9 cellular contexts compared by ENCODE assay signal in the genomic region with DNA sequence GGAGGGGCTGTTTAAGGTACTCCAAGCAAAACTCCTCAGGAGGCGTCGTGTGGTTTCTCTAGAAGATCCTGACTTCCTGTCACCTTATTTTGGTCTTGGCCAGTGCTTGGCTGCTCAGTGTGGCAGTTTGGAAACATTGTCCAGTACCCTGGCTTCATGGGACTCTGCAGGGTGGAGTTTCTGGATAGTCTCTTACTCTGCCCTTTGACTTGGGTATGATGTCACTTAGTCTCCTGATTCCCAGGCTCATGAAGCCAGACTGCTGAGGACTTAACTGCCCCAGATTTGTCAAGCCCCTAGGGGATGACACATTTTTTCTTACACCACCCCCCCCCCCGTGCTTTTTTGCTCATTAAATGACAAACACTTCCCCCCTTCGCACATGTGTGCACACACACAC.
DNase-seq lines count a peak whose midpoint lies in the region; ATAC-seq and TF ChIP-seq lines count a peak whose summit lies in the region.
"Had no signal": no experiment of that assay in that cellular context is flagged by ENCODE, and none has a peak within 500 bp of the region (broad histone marks: within the 10 kb centered on the region; RNA-seq: fewer than 3 reads in every experiment).

No MANE protein-coding gene starts in this region.

- peaks cover 0 to 10% (median 6%) of the 10 kb centered on the region in 5 donors for H3K36me3 ChIP-seq in subcutaneous abdominal adipose tissue (ENCODE audit: control insufficient read depth in 5 of 5, insufficient read depth in 5 of 5, low read length in 5 of 5)

- H3K27me3 ChIP-seq in subcutaneous abdominal adipose tissue (ENCODE audit: control insufficient read depth in 5 of 5, insufficient read depth in 4 of 5, low read length in 5 of 5), result no peaks in the 10 kb centered on the region

- H3K4me1 ChIP-seq in subcutaneous abdominal adipose tissue (ENCODE audit: control insufficient read depth in 5 of 5, insufficient read depth in 5 of 5, low read length in 5 of 5), result peaks cover 13 to 47% (median 38%) of the 10 kb centered on the region in 5 donors

- H3K4me3 ChIP-seq in NB4 (ENCODE audit: low read depth, low read length), result no peak overlapping the region
- H3K4me3 ChIP-seq in subcutaneous abdominal adipose tissue (ENCODE audit: low read depth in 1 of 5, low read length in 5 of 5), result no peak overlapping the region

- no peak for ATAC-seq in HG03432 (IDR thresholded peaks at IDR 0.05; ENCODE audit: unreplicated experiment)

- no peak for TF ChIP-seq CTCF in NB4 (IDR thresholded peaks at IDR 0.05; ENCODE audit: low read depth, low read length)

- no peak for TF ChIP-seq POLR2A in NB4 (IDR thresholded peaks at IDR 0.05; ENCODE audit: extremely low read depth, insufficient read length)

- peak overlapping the region in 2 of 5 donors; percentile 6 to 59 for H3K9ac ChIP-seq in subcutaneous abdominal adipose tissue (ENCODE audit: low read length in 5 of 5)

- H3K9me3 ChIP-seq in subcutaneous abdominal adipose tissue (ENCODE audit: control insufficient read depth in 5 of 5, low read length in 5 of 5), result no peaks in the 10 kb centered on the region

- H3K27ac ChIP-seq in caudate nucleus (ENCODE audit: low read depth, low read length) (peak overlapping the region; percentile 4), subcutaneous abdominal adipose tissue (ENCODE audit: low read depth, low read length) (peak overlapping the region; percentile 89)

- DNase-seq in NB4 (ENCODE audit: low read depth) (peak; percentile 15), caudate nucleus (lab: John Stamatoyannopoulos, UW) (no peak), medulla oblongata (ENCODE audit: extremely low spot score) (peak; percentile 38), NCI-H446 treated with DMSO at 0.1 percent for 48 hours (lab: John Stamatoyannopoulos, UW) (no peak)
- no peak for DNase-seq in stimulated activated CD4-positive, alpha-beta T cell treated with anti-CD3 and anti-CD28 coated beads, Interleukin-2, amount 100 ng/mL, for 24 hours
- DNase-seq: cortex of kidney, GOT3 had no signal

Comparison
In these comparisons a context has a peak if more than half of its experiments do, and no peak if none do; other contexts are left out.
1. DNase-seq: peak in NB4 (single experiment) and medulla oblongata (single experiment); none in caudate nucleus (0 of 61), NCI-H446 treated with DMSO at 0.1 percent for 48 hours (single experiment) and stimulated activated CD4-positive, alpha-beta T cell treated with anti-CD3 and anti-CD28 coated beads, Interleukin-2, amount 100 ng/mL, for 24 hours (0 of 2).